Comparison of ENCODE assay signal across 1 cellular context in the genomic region with DNA sequence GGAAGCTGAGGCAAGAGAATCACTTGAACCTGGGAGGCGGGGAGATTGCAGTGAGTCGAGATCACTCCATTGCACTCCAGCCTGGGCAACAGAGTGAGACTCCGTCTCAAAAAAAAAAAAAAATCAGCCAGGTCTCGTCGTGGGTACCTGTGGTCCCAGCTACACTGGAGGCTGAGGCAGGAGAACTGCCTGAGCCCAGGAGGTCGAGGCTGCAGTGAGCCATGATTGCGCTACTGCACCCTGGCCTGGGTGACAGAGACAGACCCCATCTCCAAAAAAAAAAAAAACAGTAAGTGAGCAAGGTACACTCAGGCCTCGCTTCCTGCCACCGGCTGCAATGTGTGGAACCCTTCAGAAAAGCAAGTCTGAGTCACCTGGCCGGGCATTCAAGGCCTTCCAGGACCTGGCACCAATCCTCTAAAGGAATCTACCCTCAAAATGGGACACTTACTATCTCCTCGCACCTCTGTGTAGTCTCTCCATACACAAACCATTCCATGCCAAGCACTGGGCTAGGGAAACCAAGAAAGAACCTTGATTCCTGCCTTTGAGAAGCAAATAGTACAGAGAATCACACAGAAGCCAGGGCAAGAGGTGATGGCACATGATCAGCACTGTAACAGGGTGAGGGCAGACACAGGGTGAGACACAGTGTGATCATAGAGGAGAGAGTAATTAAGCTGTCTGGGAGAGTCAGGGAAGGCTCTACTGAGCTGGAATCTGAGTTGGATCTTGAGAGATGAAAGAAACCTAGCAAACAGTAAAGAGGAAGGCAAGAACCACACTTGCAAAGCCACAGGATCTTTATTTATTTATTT.
A peak's percentile ranks its signal among the peaks of the same experiment; 100 is the strongest.
TF ChIP-seq lines count a peak whose summit lies in the region.

No MANE protein-coding gene starts in this region.

TF ChIP-seq in IMR-90, 13 proteins besides CTCF, POLR2A, EP300 and RAD21:
- TF ChIP-seq SMC3 (IDR thresholded peaks at IDR 0.05; ENCODE audit: low read depth, low read length) (no peak), BHLHE40 (IDR thresholded peaks at IDR 0.05; ENCODE audit: low read depth, low read length) (peak; percentile 57)
